Comparison of ENCODE assay signal across 11 cellular contexts in the genomic region with DNA sequence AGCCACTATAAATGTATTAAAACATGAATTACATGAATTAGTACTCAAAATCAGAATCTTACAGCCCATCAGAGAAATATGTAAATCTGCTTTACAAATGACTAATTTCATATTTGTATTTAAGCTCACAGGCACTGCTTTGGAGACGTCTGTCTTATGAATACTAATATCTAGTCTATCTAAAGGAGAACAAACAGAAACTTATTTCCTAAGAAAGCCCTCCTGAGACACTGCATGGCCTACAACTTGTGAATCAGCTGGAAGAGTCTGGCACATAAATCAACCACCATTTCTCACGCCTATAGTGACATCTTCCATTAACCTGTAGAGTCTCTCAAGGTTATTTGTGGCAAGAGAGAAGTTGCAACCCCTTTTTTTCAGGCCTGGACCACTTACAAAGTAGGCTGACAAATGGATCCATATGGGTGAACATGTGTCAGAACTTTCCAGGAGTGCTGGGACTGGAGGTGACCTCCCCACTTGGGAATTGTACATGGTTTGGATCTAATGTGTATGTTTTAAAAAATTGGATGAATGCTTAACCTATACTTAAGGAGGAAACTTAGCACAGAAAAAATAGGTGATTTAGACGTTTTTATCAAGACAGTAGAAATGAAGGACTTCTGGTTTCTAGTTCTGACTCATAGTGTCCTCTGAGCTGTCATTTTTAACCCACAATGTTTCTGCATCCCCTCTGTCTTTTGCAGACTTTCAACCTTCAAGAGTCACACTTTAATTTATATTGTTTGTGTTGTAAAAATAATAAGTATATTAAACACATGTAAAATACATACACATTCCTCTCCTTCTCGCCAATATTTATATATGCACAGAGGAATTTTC.
DNase-seq lines count a peak whose midpoint lies in the region; ATAC-seq and TF ChIP-seq lines count a peak whose summit lies in the region.
"Had no signal": no experiment of that assay in that cellular context is flagged by ENCODE, and none has a peak within 500 bp of the region (broad histone marks: within the 10 kb centered on the region; RNA-seq: fewer than 3 reads in every experiment).

No MANE protein-coding gene starts in this region.

- no peaks in the 10 kb centered on the region for H3K9me3 Mint-ChIP-seq in activated CD8-positive, alpha-beta memory T cell treated with anti-CD3 and anti-CD28 coated beads, Interleukin-2, amount 10 ng/mL, durations not matched to agents 7 days and 5 days (ENCODE audit: low read depth)
- H3K9me3 Mint-ChIP-seq: activated T-helper 2 cell treated with anti-CD3 and anti-CD28 coated beads, Interferon-gamma antibody, Interleukin-2, Interleukin-4, amounts not matched to agents 10 μg/mL and 5 μg/mL and 100 μg/mL, durations not matched to agents 14 hours and 24 hours and 36 hours had no signal

- in situ Hi-C loops in GM13976 (cut with MboI; ENCODE audit: low sequenced_read_pairs, unreplicated experiment), result no loop called here

- TF ChIP-seq CTCF in GM13976 (IDR thresholded peaks at IDR 0.05; ENCODE audit: borderline replicate concordance, control extremely low read depth, extremely low read depth, insufficient read depth, missing control alignments), result no peak

- no peaks in the 10 kb centered on the region for H3K4me1 Mint-ChIP-seq in activated CD8-positive, alpha-beta memory T cell treated with anti-CD3 and anti-CD28 coated beads, Interleukin-2, amount 10 ng/mL, durations not matched to agents 7 days and 5 days

- ATAC-seq in GM19395 (IDR thresholded peaks at IDR 0.05; ENCODE audit: unreplicated experiment) (peak; percentile 94), HG02798 (IDR thresholded peaks at IDR 0.05; ENCODE audit: poor library complexity, unreplicated experiment) (peak; percentile 82), HG03469 (IDR thresholded peaks at IDR 0.05; ENCODE audit: unreplicated experiment) (peak; percentile 79)
- no peak for ATAC-seq in activated CD8-positive, alpha-beta memory T cell treated with anti-CD3 and anti-CD28 coated beads, Interleukin-2, amount 10 ng/mL, durations not matched to agents 7 days and 5 days

- H3K27me3 Mint-ChIP-seq in activated CD8-positive, alpha-beta memory T cell treated with anti-CD3 and anti-CD28 coated beads, Interleukin-2, amount 10 ng/mL, durations not matched to agents 7 days and 5 days, result no peaks in the 10 kb centered on the region

- no peak overlapping the region for H3K27ac Mint-ChIP-seq in activated CD8-positive, alpha-beta memory T cell treated with anti-CD3 and anti-CD28 coated beads, Interleukin-2, amount 10 ng/mL, durations not matched to agents 7 days and 5 days
- H3K27ac Mint-ChIP-seq: activated T-helper 2 cell treated with anti-CD3 and anti-CD28 coated beads, Interferon-gamma antibody, Interleukin-2, Interleukin-4, amounts not matched to agents 10 μg/mL and 5 μg/mL and 100 μg/mL, durations not matched to agents 14 hours and 24 hours and 36 hours had no signal

- DNase-seq in GM13976 (ENCODE audit: low spot score) (peak; percentile 30), NCI-H146 (lab: John Stamatoyannopoulos, UW) (no peak), head of caudate nucleus (no peak), D341Med (ENCODE audit: low spot score) (no peak)
- no peak for DNase-seq in activated CD8-positive, alpha-beta memory T cell treated with anti-CD3 and anti-CD28 coated beads, Interleukin-2, amount 10 ng/mL, durations not matched to agents 7 days and 5 days
- DNase-seq: cerebellar nuclear complex, PC-9 had no signal

- CTCF ChIA-PET in activated CD8-positive, alpha-beta memory T cell treated with anti-CD3 and anti-CD28 coated beads, Interleukin-2, amount 10 ng/mL, durations not matched to agents 7 days and 5 days (lab: Charles Lee), result no interaction called here

- no peaks in the 10 kb centered on the region for H3K36me3 Mint-ChIP-seq in activated CD8-positive, alpha-beta memory T cell treated with anti-CD3 and anti-CD28 coated beads, Interleukin-2, amount 10 ng/mL, durations not matched to agents 7 days and 5 days

- intact Hi-C loops in head of caudate nucleus (cut with DNase I), result no loop called here

- H3K4me3 Mint-ChIP-seq in activated CD8-positive, alpha-beta memory T cell treated with anti-CD3 and anti-CD28 coated beads, Interleukin-2, amount 10 ng/mL, durations not matched to agents 7 days and 5 days, result no peak overlapping the region
